Comparison of ENCODE assay signal across 9 cellular contexts in the genomic region with DNA sequence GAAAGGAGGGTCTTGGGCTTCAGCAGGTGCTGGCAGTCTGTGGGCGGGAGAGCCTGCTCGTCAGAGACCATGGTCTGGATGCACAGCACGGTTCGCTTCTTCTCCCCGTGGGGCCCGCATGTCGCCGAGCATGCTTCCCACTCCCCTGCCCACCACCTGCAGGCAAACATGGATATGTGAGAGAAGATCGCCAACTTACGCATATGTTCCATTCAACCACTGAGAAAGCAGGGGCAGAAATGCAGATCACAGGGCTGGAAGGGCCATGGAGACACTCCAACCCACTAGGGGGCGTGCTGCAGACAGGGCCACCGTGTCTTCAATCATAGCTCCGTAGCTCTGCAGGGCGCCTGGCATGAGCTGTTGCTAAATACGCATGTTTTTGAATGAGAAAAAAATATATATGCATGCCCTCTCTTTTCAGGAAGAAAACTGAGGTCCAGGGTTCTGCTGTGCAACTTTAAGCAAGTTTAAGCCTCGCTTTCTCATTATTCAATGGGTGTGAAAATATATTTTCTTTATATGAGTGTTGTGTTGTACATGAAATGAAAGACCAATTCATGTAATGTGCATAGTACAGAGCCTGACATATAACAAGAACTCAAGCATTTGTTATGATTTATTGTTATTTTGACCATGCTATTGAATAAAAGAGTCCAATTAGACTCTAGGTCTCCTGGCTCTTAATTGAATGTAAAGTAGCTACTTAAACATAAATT.
DNase-seq lines count a peak whose midpoint lies in the region; ATAC-seq and TF ChIP-seq lines count a peak whose summit lies in the region.
"Had no signal": no experiment of that assay in that cellular context is flagged by ENCODE, and none has a peak within 500 bp of the region (broad histone marks: within the 10 kb centered on the region; RNA-seq: fewer than 3 reads in every experiment).

No MANE protein-coding gene starts in this region.

- H3K9me3 Mint-ChIP-seq in Caco-2 (ENCODE audit: unreplicated experiment), result no peaks in the 10 kb centered on the region
- H3K9me3 Mint-ChIP-seq in activated T-helper 2 cell treated with anti-CD3 and anti-CD28 coated beads, Interferon-gamma antibody, Interleukin-2, Interleukin-4, amounts not matched to agents 10 μg/mL and 5 μg/mL and 100 μg/mL, durations not matched to agents 14 hours and 24 hours and 36 hours, result no peaks in the 10 kb centered on the region
- H3K9me3 Mint-ChIP-seq: IgD-negative memory B cell had no signal

- no peak overlapping the region for H3K4me3 Mint-ChIP-seq in Caco-2 (ENCODE audit: unreplicated experiment)
- H3K4me3 Mint-ChIP-seq in activated T-helper 2 cell treated with anti-CD3 and anti-CD28 coated beads, Interferon-gamma antibody, Interleukin-2, Interleukin-4, amounts not matched to agents 10 μg/mL and 5 μg/mL and 100 μg/mL, durations not matched to agents 14 hours and 24 hours and 36 hours (ENCODE audit: low read depth), result no peak overlapping the region
- H3K4me3 Mint-ChIP-seq: IgD-negative memory B cell had no signal

- BruUV-seq in Caco-2 (replicated peaks; lab: Mats Ljungman, UMichigan), result no TSS peak

- no peak overlapping the region for H3K9ac ChIP-seq in liver (ENCODE audit: low read depth in 1 of 2, low read length in 2 of 2)

- TF ChIP-seq RAD21 in liver (IDR thresholded peaks at IDR 0.05), result peak; percentile 44 to 65

- POLR2A ChIA-PET in Caco-2 (lab: Charles Lee), result no interaction called here

- intact Hi-C loops in Caco-2 (cut with micrococcal nuclease; ENCODE audit: unreplicated experiment), result loop anchor here (1.0 kb wide), 1 partner anchor 345 kb away; no protein-coding TSS in a partner anchor
- intact Hi-C loops in activated T-helper 2 cell treated with anti-CD3 and anti-CD28 coated beads, Interferon-gamma antibody, Interleukin-2, Interleukin-4, amounts not matched to agents 10 μg/mL and 5 μg/mL and 100 μg/mL, durations not matched to agents 14 hours and 24 hours and 36 hours (cut with micrococcal nuclease), result loop anchor here (1.0 to 5.0 kb wide), 2 partner anchors 152 to 345 kb away; no protein-coding TSS in a partner anchor

- H3K4me1 ChIP-seq in Caco-2 (no peaks in the 10 kb centered on the region), liver (ENCODE audit: control insufficient read depth in 4 of 4, insufficient read depth in 4 of 4, low read length in 3 of 4) (no peaks in the 10 kb centered on the region)

- peak; percentile 65 to 74 for TF ChIP-seq CTCF in Caco-2 (IDR thresholded peaks at IDR 0.05; ENCODE audit: insufficient read depth in 1 of 2, low read depth in 1 of 2, low read length in 1 of 2, severe bottlenecking in 1 of 2, unreplicated experiment in 1 of 2)
- peak; percentile 22 for TF ChIP-seq CTCF in liver (IDR thresholded peaks at IDR 0.05; ENCODE audit: low read depth, low read length, missing input control)

- no peaks in the 10 kb centered on the region for H3K9me3 ChIP-seq in Caco-2
- H3K9me3 ChIP-seq in liver (ENCODE audit: control insufficient read depth in 4 of 4, low read length in 3 of 4), result no peaks in the 10 kb centered on the region

- CTCF ChIA-PET in Caco-2 (lab: Charles Lee), result interaction anchor here (0.6 to 1.4 kb wide), 3 partner anchors 155 to 381 kb away, joined by 3 to 21 read pairs (median 5); no protein-coding TSS in a partner anchor

- peak; percentile 60 for ATAC-seq in GM21447 (IDR thresholded peaks at IDR 0.05; ENCODE audit: unreplicated experiment)

- no peaks in the 10 kb centered on the region for H3K4me1 Mint-ChIP-seq in Caco-2 (ENCODE audit: low read depth, unreplicated experiment)
- no peaks in the 10 kb centered on the region for H3K4me1 Mint-ChIP-seq in activated T-helper 2 cell treated with anti-CD3 and anti-CD28 coated beads, Interferon-gamma antibody, Interleukin-2, Interleukin-4, amounts not matched to agents 10 μg/mL and 5 μg/mL and 100 μg/mL, durations not matched to agents 14 hours and 24 hours and 36 hours (ENCODE audit: low read depth)

- DNase-seq in Caco-2, result peak; percentile 49 to 59
- DNase-seq in NCI-H526 treated with DMSO at 0.1 percent for 48 hours (lab: John Stamatoyannopoulos, UW), result peak; percentile 20
- peak; percentile 25 for DNase-seq in activated T-helper 2 cell treated with anti-CD3 and anti-CD28 coated beads, Interferon-gamma antibody, Interleukin-2, Interleukin-4, amounts not matched to agents 10 μg/mL and 5 μg/mL and 100 μg/mL, durations not matched to agents 14 hours and 24 hours and 36 hours (ENCODE audit: low spot score)
- no peak for DNase-seq in epidermal melanocyte (ENCODE audit: insufficient read length, low spot score)
- DNase-seq in occipital lobe (lab: John Stamatoyannopoulos, UW), result no peak
- no peak for DNase-seq in AG08396 (ENCODE audit: low spot score)

- WGBS in liver, result 78% methylated on average over 16 of the region's 16 CpGs

- no peaks in the 10 kb centered on the region; the same call in 1 of the 2 replicates for H3K27me3 ChIP-seq in Caco-2 (replicated peaks; ENCODE audit: control insufficient read depth, insufficient read depth, low read length)
- H3K27me3 ChIP-seq in liver (ENCODE audit: control insufficient read depth in 4 of 4, insufficient read depth in 4 of 4, low read length in 3 of 4), result no peaks in the 10 kb centered on the region

- no peaks in the 10 kb centered on the region for H3K36me3 Mint-ChIP-seq in Caco-2 (ENCODE audit: insufficient read depth, unreplicated experiment)
- no peaks in the 10 kb centered on the region for H3K36me3 Mint-ChIP-seq in activated T-helper 2 cell treated with anti-CD3 and anti-CD28 coated beads, Interferon-gamma antibody, Interleukin-2, Interleukin-4, amounts not matched to agents 10 μg/mL and 5 μg/mL and 100 μg/mL, durations not matched to agents 14 hours and 24 hours and 36 hours (ENCODE audit: low read depth)
- H3K36me3 Mint-ChIP-seq: IgD-negative memory B cell had no signal

- H3K27me3 Mint-ChIP-seq in Caco-2 (ENCODE audit: insufficient read depth, unreplicated experiment), result peaks cover 13% of the 10 kb centered on the region
- no peaks in the 10 kb centered on the region for H3K27me3 Mint-ChIP-seq in activated T-helper 2 cell treated with anti-CD3 and anti-CD28 coated beads, Interferon-gamma antibody, Interleukin-2, Interleukin-4, amounts not matched to agents 10 μg/mL and 5 μg/mL and 100 μg/mL, durations not matched to agents 14 hours and 24 hours and 36 hours (ENCODE audit: low read depth)

- no peak overlapping the region for H3K27ac Mint-ChIP-seq in Caco-2 (ENCODE audit: unreplicated experiment)
- H3K27ac Mint-ChIP-seq in activated T-helper 2 cell treated with anti-CD3 and anti-CD28 coated beads, Interferon-gamma antibody, Interleukin-2, Interleukin-4, amounts not matched to agents 10 μg/mL and 5 μg/mL and 100 μg/mL, durations not matched to agents 14 hours and 24 hours and 36 hours, result no peak overlapping the region

- no peak overlapping the region for H3K4me3 ChIP-seq in Caco-2 (ENCODE audit: low read depth, low read length)
- H3K4me3 ChIP-seq in liver (ENCODE audit: low read depth in 1 of 3, low read length in 3 of 3), result no peak overlapping the region

- H3K36me3 ChIP-seq in Caco-2 (ENCODE audit: control insufficient read depth, insufficient read depth, low read length) (no peaks in the 10 kb centered on the region), liver (ENCODE audit: control insufficient read depth in 4 of 4, insufficient read depth in 3 of 4, low read depth in 1 of 4, low read length in 3 of 4) (no peaks in the 10 kb centered on the region)

- no peak overlapping the region for H3K27ac ChIP-seq in liver (ENCODE audit: low read depth in 1 of 2, low read length in 2 of 2)

TF ChIP-seq in liver, 16 proteins besides CTCF, POLR2A, EP300 and RAD21 (continues in another document):
- TF ChIP-seq GABPA (IDR thresholded peaks at IDR 0.05 in 1 of 2, conservative IDR thresholded peaks at IDR 0.05 in 1 of 2) (no peak), TAF1 (conservative IDR thresholded peaks at IDR 0.05) (no peak), HNF4A (conservative IDR thresholded peaks at IDR 0.05) (no peak), FOXA2 (IDR thresholded peaks at IDR 0.05) (no peak), RXRA (IDR thresholded peaks at IDR 0.05) (no peak), FOXA1 (IDR thresholded peaks at IDR 0.05) (no peak), SP1 (IDR thresholded peaks at IDR 0.05) (no peak)
- TF ChIP-seq, protein P1, sequence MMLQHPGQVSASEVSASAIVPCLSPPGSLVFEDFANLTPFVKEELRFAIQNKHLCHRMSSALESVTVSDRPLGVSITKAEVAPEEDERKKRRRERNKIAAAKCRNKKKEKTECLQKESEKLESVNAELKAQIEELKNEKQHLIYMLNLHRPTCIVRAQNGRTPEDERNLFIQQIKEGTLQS (IDR thresholded peaks at IDR 0.05), result no peak
- TF ChIP-seq, protein P2, sequence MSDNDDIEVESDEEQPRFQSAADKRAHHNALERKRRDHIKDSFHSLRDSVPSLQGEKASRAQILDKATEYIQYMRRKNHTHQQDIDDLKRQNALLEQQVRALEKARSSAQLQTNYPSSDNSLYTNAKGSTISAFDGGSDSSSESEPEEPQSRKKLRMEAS (IDR thresholded peaks at IDR 0.05), result no peak
- TF ChIP-seq, protein P3, sequence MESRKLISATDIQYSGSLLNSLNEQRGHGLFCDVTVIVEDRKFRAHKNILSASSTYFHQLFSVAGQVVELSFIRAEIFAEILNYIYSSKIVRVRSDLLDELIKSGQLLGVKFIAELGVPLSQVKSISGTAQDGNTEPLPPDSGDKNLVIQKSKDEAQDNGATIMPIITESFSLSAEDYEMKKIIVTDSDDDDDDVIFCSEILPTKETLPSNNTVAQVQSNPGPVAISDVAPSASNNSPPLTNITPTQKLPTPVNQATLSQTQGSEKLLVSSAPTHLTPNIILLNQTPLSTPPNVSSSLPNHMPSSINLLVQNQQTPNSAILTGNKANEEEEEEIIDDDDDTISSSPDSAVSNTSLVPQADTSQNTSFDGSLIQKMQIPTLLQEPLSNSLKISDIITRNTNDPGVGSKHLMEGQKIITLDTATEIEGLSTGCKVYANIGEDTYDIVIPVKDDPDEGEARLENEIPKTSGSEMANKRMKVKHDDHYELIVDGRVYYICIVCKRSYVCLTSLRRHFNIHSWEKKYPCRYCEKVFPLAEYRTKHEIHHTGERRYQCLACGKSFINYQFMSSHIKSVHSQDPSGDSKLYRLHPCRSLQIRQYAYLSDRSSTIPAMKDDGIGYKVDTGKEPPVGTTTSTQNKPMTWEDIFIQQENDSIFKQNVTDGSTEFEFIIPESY (IDR thresholded peaks at IDR 0.05), result no peak

Comparison
In these comparisons a context has a peak if more than half of its experiments do, and no peak if none do; other contexts are left out.
1. DNase-seq: peak in Caco-2 (2 of 2), NCI-H526 treated with DMSO at 0.1 percent for 48 hours (single experiment) and activated T-helper 2 cell treated with anti-CD3 and anti-CD28 coated beads, Interferon-gamma antibody, Interleukin-2, Interleukin-4, amounts not matched to agents 10 μg/mL and 5 μg/mL and 100 μg/mL, durations not matched to agents 14 hours and 24 hours and 36 hours (single experiment); none in epidermal melanocyte (single experiment), occipital lobe (single experiment) and AG08396 (single experiment).